In the genomic region with DNA sequence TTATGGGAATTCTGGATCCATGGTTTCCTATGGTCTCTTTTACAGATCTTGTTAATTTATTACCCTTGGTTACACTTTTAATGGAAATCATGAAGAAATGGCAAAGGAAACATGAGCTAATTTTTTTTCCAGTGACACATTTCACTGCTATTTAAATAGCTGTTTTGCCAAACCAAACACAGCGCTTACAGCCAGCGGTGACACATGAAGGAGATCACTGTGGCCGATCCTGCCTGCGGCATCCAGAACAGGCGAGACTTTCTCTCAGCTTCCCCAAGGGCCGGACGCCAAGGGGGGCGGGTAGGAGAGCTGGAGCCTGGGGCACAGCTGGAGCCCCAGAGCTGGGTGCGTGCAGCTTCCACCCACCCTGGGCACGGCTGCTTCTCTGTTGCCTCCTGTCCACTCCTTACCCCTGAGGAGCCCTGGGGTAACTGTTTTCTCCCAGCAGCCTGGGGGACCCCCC, we compare ENCODE assay signal across 1 cellular context.
TF ChIP-seq lines count a peak whose summit lies in the region.

No MANE protein-coding gene starts in this region.

TF ChIP-seq in HepG2, 621 proteins besides CTCF, POLR2A, EP300 and RAD21 (continued from another document):
- TF ChIP-seq, protein P1, sequence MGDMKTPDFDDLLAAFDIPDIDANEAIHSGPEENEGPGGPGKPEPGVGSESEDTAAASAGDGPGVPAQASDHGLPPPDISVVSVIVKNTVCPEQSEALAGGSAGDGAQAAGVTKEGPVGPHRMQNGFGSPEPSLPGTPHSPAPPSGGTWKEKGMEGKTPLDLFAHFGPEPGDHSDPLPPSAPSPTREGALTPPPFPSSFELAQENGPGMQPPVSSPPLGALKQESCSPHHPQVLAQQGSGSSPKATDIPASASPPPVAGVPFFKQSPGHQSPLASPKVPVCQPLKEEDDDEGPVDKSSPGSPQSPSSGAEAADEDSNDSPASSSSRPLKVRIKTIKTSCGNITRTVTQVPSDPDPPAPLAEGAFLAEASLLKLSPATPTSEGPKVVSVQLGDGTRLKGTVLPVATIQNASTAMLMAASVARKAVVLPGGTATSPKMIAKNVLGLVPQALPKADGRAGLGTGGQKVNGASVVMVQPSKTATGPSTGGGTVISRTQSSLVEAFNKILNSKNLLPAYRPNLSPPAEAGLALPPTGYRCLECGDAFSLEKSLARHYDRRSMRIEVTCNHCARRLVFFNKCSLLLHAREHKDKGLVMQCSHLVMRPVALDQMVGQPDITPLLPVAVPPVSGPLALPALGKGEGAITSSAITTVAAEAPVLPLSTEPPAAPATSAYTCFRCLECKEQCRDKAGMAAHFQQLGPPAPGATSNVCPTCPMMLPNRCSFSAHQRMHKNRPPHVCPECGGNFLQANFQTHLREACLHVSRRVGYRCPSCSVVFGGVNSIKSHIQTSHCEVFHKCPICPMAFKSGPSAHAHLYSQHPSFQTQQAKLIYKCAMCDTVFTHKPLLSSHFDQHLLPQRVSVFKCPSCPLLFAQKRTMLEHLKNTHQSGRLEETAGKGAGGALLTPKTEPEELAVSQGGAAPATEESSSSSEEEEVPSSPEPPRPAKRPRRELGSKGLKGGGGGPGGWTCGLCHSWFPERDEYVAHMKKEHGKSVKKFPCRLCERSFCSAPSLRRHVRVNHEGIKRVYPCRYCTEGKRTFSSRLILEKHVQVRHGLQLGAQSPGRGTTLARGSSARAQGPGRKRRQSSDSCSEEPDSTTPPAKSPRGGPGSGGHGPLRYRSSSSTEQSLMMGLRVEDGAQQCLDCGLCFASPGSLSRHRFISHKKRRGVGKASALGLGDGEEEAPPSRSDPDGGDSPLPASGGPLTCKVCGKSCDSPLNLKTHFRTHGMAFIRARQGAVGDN (CRISPR knock-in tag; IDR thresholded peaks at IDR 0.05) = peak; percentile 34
- TF ChIP-seq, protein P2, sequence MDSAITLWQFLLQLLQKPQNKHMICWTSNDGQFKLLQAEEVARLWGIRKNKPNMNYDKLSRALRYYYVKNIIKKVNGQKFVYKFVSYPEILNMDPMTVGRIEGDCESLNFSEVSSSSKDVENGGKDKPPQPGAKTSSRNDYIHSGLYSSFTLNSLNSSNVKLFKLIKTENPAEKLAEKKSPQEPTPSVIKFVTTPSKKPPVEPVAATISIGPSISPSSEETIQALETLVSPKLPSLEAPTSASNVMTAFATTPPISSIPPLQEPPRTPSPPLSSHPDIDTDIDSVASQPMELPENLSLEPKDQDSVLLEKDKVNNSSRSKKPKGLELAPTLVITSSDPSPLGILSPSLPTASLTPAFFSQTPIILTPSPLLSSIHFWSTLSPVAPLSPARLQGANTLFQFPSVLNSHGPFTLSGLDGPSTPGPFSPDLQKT (CRISPR knock-in tag; IDR thresholded peaks at IDR 0.05; ENCODE audit: borderline replicate concordance) = no peak
- TF ChIP-seq HNRNPLL (IDR thresholded peaks at IDR 0.05; ENCODE audit: low read depth, low read length, poor library complexity, severe bottlenecking) (peak; percentile 13), ZKSCAN5 (CRISPR knock-in tag; IDR thresholded peaks at IDR 0.05) (no peak), TBX3 (IDR thresholded peaks at IDR 0.05; ENCODE audit: borderline replicate concordance) (no peak), ZNF672 (CRISPR knock-in tag; IDR thresholded peaks at IDR 0.05) (no peak), SRSF9 (IDR thresholded peaks at IDR 0.05; ENCODE audit: borderline replicate concordance, insufficient read depth, low read depth, low read length, poor library complexity, severe bottlenecking) (no peak), ZC3H13 (CRISPR knock-in tag; IDR thresholded peaks at IDR 0.05) (no peak), FOSL2 (CRISPR knock-in tag; IDR thresholded peaks at IDR 0.05) (peak; percentile 29; the same call in 1 of the 2 replicates)
- TF ChIP-seq, protein P3, sequence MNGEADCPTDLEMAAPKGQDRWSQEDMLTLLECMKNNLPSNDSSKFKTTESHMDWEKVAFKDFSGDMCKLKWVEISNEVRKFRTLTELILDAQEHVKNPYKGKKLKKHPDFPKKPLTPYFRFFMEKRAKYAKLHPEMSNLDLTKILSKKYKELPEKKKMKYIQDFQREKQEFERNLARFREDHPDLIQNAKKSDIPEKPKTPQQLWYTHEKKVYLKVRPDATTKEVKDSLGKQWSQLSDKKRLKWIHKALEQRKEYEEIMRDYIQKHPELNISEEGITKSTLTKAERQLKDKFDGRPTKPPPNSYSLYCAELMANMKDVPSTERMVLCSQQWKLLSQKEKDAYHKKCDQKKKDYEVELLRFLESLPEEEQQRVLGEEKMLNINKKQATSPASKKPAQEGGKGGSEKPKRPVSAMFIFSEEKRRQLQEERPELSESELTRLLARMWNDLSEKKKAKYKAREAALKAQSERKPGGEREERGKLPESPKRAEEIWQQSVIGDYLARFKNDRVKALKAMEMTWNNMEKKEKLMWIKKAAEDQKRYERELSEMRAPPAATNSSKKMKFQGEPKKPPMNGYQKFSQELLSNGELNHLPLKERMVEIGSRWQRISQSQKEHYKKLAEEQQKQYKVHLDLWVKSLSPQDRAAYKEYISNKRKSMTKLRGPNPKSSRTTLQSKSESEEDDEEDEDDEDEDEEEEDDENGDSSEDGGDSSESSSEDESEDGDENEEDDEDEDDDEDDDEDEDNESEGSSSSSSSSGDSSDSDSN (CRISPR knock-in tag; IDR thresholded peaks at IDR 0.05) = 0 out of 2 replicates have a peak, but pooled peaks have one; percentile 16
- TF ChIP-seq, protein P4, sequence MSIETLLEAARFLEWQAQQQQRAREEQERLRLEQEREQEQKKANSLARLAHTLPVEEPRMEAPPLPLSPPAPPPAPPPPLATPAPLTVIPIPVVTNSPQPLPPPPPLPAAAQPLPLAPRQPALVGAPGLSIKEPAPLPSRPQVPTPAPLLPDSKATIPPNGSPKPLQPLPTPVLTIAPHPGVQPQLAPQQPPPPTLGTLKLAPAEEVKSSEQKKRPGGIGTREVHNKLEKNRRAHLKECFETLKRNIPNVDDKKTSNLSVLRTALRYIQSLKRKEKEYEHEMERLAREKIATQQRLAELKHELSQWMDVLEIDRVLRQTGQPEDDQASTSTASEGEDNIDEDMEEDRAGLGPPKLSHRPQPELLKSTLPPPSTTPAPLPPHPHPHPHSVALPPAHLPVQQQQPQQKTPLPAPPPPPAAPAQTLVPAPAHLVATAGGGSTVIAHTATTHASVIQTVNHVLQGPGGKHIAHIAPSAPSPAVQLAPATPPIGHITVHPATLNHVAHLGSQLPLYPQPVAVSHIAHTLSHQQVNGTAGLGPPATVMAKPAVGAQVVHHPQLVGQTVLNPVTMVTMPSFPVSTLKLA (IDR thresholded peaks at IDR 0.05) = no peak
- TF ChIP-seq, protein P5, sequence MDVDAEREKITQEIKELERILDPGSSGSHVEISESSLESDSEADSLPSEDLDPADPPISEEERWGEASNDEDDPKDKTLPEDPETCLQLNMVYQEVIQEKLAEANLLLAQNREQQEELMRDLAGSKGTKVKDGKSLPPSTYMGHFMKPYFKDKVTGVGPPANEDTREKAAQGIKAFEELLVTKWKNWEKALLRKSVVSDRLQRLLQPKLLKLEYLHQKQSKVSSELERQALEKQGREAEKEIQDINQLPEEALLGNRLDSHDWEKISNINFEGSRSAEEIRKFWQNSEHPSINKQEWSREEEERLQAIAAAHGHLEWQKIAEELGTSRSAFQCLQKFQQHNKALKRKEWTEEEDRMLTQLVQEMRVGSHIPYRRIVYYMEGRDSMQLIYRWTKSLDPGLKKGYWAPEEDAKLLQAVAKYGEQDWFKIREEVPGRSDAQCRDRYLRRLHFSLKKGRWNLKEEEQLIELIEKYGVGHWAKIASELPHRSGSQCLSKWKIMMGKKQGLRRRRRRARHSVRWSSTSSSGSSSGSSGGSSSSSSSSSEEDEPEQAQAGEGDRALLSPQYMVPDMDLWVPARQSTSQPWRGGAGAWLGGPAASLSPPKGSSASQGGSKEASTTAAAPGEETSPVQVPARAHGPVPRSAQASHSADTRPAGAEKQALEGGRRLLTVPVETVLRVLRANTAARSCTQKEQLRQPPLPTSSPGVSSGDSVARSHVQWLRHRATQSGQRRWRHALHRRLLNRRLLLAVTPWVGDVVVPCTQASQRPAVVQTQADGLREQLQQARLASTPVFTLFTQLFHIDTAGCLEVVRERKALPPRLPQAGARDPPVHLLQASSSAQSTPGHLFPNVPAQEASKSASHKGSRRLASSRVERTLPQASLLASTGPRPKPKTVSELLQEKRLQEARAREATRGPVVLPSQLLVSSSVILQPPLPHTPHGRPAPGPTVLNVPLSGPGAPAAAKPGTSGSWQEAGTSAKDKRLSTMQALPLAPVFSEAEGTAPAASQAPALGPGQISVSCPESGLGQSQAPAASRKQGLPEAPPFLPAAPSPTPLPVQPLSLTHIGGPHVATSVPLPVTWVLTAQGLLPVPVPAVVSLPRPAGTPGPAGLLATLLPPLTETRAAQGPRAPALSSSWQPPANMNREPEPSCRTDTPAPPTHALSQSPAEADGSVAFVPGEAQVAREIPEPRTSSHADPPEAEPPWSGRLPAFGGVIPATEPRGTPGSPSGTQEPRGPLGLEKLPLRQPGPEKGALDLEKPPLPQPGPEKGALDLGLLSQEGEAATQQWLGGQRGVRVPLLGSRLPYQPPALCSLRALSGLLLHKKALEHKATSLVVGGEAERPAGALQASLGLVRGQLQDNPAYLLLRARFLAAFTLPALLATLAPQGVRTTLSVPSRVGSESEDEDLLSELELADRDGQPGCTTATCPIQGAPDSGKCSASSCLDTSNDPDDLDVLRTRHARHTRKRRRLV (CRISPR knock-in tag; IDR thresholded peaks at IDR 0.05) = no peak
TF ChIP-seq in HepG2: peak in this region for 5.
